2 cellular contexts compared by ENCODE assay signal in genomic region chr16:2894231-2894630, GRCh38.
TF ChIP-seq lines count a peak whose summit lies in the region.

No MANE protein-coding gene starts in this region.

TF ChIP-seq in SK-N-SH, 30 proteins besides CTCF, POLR2A, EP300 and RAD21 (continued from another document):
- no peak for TF ChIP-seq TEAD4 (IDR thresholded peaks at IDR 0.05; ENCODE audit: borderline replicate concordance, insufficient read depth)
- no peak for TF ChIP-seq RCOR1 (IDR thresholded peaks at IDR 0.05; ENCODE audit: low read length)
- TF ChIP-seq RFX5 (IDR thresholded peaks at IDR 0.05; ENCODE audit: low read length) = no peak
- TF ChIP-seq MAX (IDR thresholded peaks at IDR 0.05; ENCODE audit: low read depth) = no peak
- TF ChIP-seq MEF2A (IDR thresholded peaks at IDR 0.05; ENCODE audit: borderline replicate concordance, low read depth) = no peak

TF ChIP-seq in SK-N-SH treated with all-trans-retinoic acid at 6 μM for 48 hours, 23 proteins besides CTCF, POLR2A, EP300 and RAD21 (continued from another document):
- TF ChIP-seq TSHZ2 (CRISPR knock-in tag; IDR thresholded peaks at IDR 0.05) (no peak), ZFP3 (CRISPR knock-in tag; IDR thresholded peaks at IDR 0.05) (no peak), ZC3H10 (CRISPR knock-in tag; IDR thresholded peaks at IDR 0.05) (no peak), ZNF8 (CRISPR knock-in tag; IDR thresholded peaks at IDR 0.05) (no peak), BACH2 (CRISPR knock-in tag; IDR thresholded peaks at IDR 0.05; ENCODE audit: borderline replicate concordance) (no peak)
